ENCODE assay signal across 14 cellular contexts in genomic region chr7:91519241-91520200, GRCh38.
DNase-seq lines count a peak whose midpoint lies in the region; FAIRE-seq and TF ChIP-seq lines count a peak whose summit lies in the region.
"Had no signal": no experiment of that assay in that cellular context is flagged by ENCODE, and none has a peak within 500 bp of the region (broad histone marks: within the 10 kb centered on the region; RNA-seq: fewer than 3 reads in every experiment).

No MANE protein-coding gene starts in this region.

- FAIRE-seq in HTR-8/SVneo (lab: Jason Lieb, UNC), result no peak
- FAIRE-seq: GM12878 had no signal

- H3K27ac ChIP-seq in colonic mucosa, result no peak overlapping the region
- H3K27ac ChIP-seq: epithelial cell of prostate had no signal

- H3K4me1 Mint-ChIP-seq in type B pancreatic cell (ENCODE audit: unreplicated experiment), result peaks cover 4% of the 10 kb centered on the region

- H3K4me3 ChIP-seq in colonic mucosa, result no peak overlapping the region
- H3K4me3 ChIP-seq: GM12878, spleen had no signal

- intact Hi-C loops in colonic mucosa (cut with DNase I), result no loop called here

- no peaks in the 10 kb centered on the region for H3K9me3 Mint-ChIP-seq in type B pancreatic cell
- H3K9me3 Mint-ChIP-seq: neural crest cell had no signal

- no peaks in the 10 kb centered on the region for H3K4me1 ChIP-seq in colonic mucosa
- H3K4me1 ChIP-seq: spleen had no signal

- H3K27me3 Mint-ChIP-seq in type B pancreatic cell, result no peaks in the 10 kb centered on the region

- no peak overlapping the region for H3K27ac Mint-ChIP-seq in type B pancreatic cell

- no peak overlapping the region for H3K9ac ChIP-seq in colonic mucosa (ENCODE audit: low read depth in 2 of 2, low read length in 2 of 2)

- TF ChIP-seq CTCF in colonic mucosa (IDR thresholded peaks at IDR 0.05) (no peak), type B pancreatic cell (conservative IDR thresholded peaks at IDR 0.05) (no peak)

- no peaks in the 10 kb centered on the region for H3K9me3 ChIP-seq in colonic mucosa

- DNase-seq in A172 (ENCODE audit: low spot score), result peak; percentile 20
- DNase-seq in MV-4-11 (lab: John Stamatoyannopoulos, UW), result peak; percentile 65
- peak; percentile 49 for DNase-seq in amniotic epithelial cell (ENCODE audit: low read depth)
- peak; percentile 10 for DNase-seq in kidney glomerular epithelial cell (lab: John Stamatoyannopoulos, UW)
- no peak for DNase-seq in HTR-8/SVneo (ENCODE audit: insufficient read length, low spot score)
- DNase-seq in colonic mucosa, result no peak
- no peak for DNase-seq in type B pancreatic cell (ENCODE audit: extremely low spot score, unreplicated experiment)
- DNase-seq in RKO (ENCODE audit: low spot score), result no peak
- DNase-seq: activated naive CD4-positive, alpha-beta T cell treated with Interleukin-2 at 50 U/mL for 16 hours; NCI-H1048; spleen had no signal

- no peaks in the 10 kb centered on the region for H3K27me3 ChIP-seq in colonic mucosa
- H3K27me3 ChIP-seq: spleen had no signal

- no peaks in the 10 kb centered on the region for H3K36me3 ChIP-seq in colonic mucosa
- H3K36me3 ChIP-seq: spleen had no signal

- H3K36me3 Mint-ChIP-seq in type B pancreatic cell, result no peaks in the 10 kb centered on the region

- H3K4me3 Mint-ChIP-seq in type B pancreatic cell, result no peak overlapping the region
- H3K4me3 Mint-ChIP-seq: neural crest cell had no signal

Comparison
In these comparisons a context has a peak if more than half of its experiments do, and no peak if none do; other contexts are left out.
1. DNase-seq: peak in A172 (single experiment), MV-4-11 (single experiment), amniotic epithelial cell (single experiment) and kidney glomerular epithelial cell (single experiment); none in HTR-8/SVneo (single experiment), colonic mucosa (single experiment), type B pancreatic cell (single experiment) and RKO (single experiment).